In genomic region chr6:76532647-76533046, GRCh38 we compare ENCODE assay signal across 25 cellular contexts.
DNase-seq lines count a peak whose midpoint lies in the region; ATAC-seq, FAIRE-seq and TF ChIP-seq lines count a peak whose summit lies in the region.
"Had no signal": no experiment of that assay in that cellular context is flagged by ENCODE, and none has a peak within 500 bp of the region (broad histone marks: within the 10 kb centered on the region; RNA-seq: fewer than 3 reads in every experiment).

No MANE protein-coding gene starts in this region.

- no peak for TF ChIP-seq EP300 in upper lobe of left lung (IDR thresholded peaks at IDR 0.05)

- H3K27ac ChIP-seq in neuronal stem cell (replicated peaks; ENCODE audit: low read length) (no peak overlapping the region), upper lobe of left lung (no peak overlapping the region)
- H3K27ac ChIP-seq: BLaER1 had no signal

- H3K9me3 ChIP-seq in neuronal stem cell (replicated peaks in 1 of 2; ENCODE audit: control insufficient read depth in 2 of 2, insufficient read depth in 1 of 2, low read depth in 1 of 2, low read length in 2 of 2) (peaks cover 0 to 4% of the 10 kb centered on the region in 2 donors), upper lobe of left lung (peaks cover 0 to 11% (median 0%) of the 10 kb centered on the region in 4 donors)
- H3K9me3 ChIP-seq: BLaER1 had no signal

- no peaks in the 10 kb centered on the region for H3K79me1 ChIP-seq in neuronal stem cell (ENCODE audit: low read depth, low read length)

- H3K27me3 ChIP-seq in neuronal stem cell (ENCODE audit: control insufficient read depth in 3 of 3, insufficient read depth in 3 of 3, low read depth in 1 of 3, low read length in 3 of 3): no peaks in the 10 kb centered on the region
- no peaks in the 10 kb centered on the region for H3K27me3 ChIP-seq in upper lobe of left lung
- H3K27me3 ChIP-seq: BE2C, BLaER1 had no signal

- H2BK5ac ChIP-seq in neuronal stem cell (ENCODE audit: low read length): no peak overlapping the region

- DNase-seq in neuronal stem cell (ENCODE audit: low spot score): no peak
- no peak for DNase-seq in upper lobe of left lung
- DNase-seq in Right ventricle myocardium superior: no peak
- no peak for DNase-seq in HEK293T (ENCODE audit: extremely low spot score)
- DNase-seq in RCC 7860 (ENCODE audit: low spot score): no peak
- DNase-seq: 8988T; ACHN; BE2C; C1 segment of cervical spinal cord; CD4-positive, alpha-beta memory T cell; CD4-positive, CD25-positive, alpha-beta regulatory T cell; CD8-positive, alpha-beta memory T cell; COR-L47; DMS 273 treated with DMSO at 0.1 percent for 48 hours; DMS153; DMS53; DMS79; DND-41; EL; GDM1 had no signal

- TF ChIP-seq CTCF in upper lobe of left lung (IDR thresholded peaks at IDR 0.05): no peak

- no peak overlapping the region for H3K4me2 ChIP-seq in neuronal stem cell (ENCODE audit: insufficient read depth, low read length, poor library complexity, severe bottlenecking)
- H3K4me2 ChIP-seq: BLaER1 had no signal

- H2BK15ac ChIP-seq in neuronal stem cell (ENCODE audit: low read length): no peak overlapping the region

- intact Hi-C loops in Right ventricle myocardium superior (cut with DNase I): no loop called here

- no peak overlapping the region for H2AK5ac ChIP-seq in neuronal stem cell (ENCODE audit: low read depth, low read length)

- FAIRE-seq in RCC 7860 (lab: Jason Lieb, UNC): no peak
- FAIRE-seq: A204.1, GM12878, GM12892, GM18507 had no signal

- WGBS in neuronal stem cell (ENCODE audit: extremely low coverage in 2 of 2, insufficient read length in 2 of 2, insufficient replicate concordance in 1 of 2), 2 donors: no CpG with 5 or more reads among the region's 2 CpGs
- 59 to 64% methylated on average over 2 of the region's 2 CpGs for WGBS in upper lobe of left lung, 2 donors

- H2BK12ac ChIP-seq in neuronal stem cell (ENCODE audit: low read length): no peak overlapping the region

- POLR2A ChIA-PET in HEK293T (lab: Yijun Ruan, JAX): no interaction called here

- no peak overlapping the region for H2BK120ac ChIP-seq in neuronal stem cell (ENCODE audit: low read depth, low read length)

- H3K14ac ChIP-seq in neuronal stem cell (ENCODE audit: low read length): no peak overlapping the region

- no peak overlapping the region for H2AFZ ChIP-seq in neuronal stem cell (ENCODE audit: low read length)

- no peaks in the 10 kb centered on the region for H3K36me3 ChIP-seq in neuronal stem cell (replicated peaks in 1 of 2; ENCODE audit: control insufficient read depth in 2 of 2, insufficient read depth in 2 of 2, low read length in 2 of 2)
- H3K36me3 ChIP-seq in upper lobe of left lung: no peaks in the 10 kb centered on the region
- H3K36me3 ChIP-seq: BE2C, BLaER1 had no signal

- CTCF ChIA-PET in HEK293T (lab: Yijun Ruan, JAX): no interaction called here

- no peak overlapping the region for H4K91ac ChIP-seq in neuronal stem cell (ENCODE audit: low read depth, low read length, poor library complexity)

- ATAC-seq in upper lobe of left lung (ENCODE audit: low FRiP score in 2 of 2) (peak; percentile 18 to 22), Right ventricle myocardium superior (ENCODE audit: poor library complexity) (no peak)
- ATAC-seq: GM12878 had no signal

- H3K4me1 ChIP-seq in neuronal stem cell (ENCODE audit: control insufficient read depth in 2 of 2, insufficient read depth in 1 of 2, low read depth in 1 of 2, low read length in 2 of 2): no peaks in the 10 kb centered on the region
- H3K4me1 ChIP-seq in upper lobe of left lung: no peaks in the 10 kb centered on the region
- H3K4me1 ChIP-seq: BE2C, BLaER1 had no signal

- H3K4me3 ChIP-seq in neuronal stem cell (ENCODE audit: low read length in 2 of 2) (no peak overlapping the region), upper lobe of left lung (no peak overlapping the region)
- H3K4me3 ChIP-seq: BLaER1, GM12878 had no signal

- peak overlapping the region; percentile 8 for H3K23ac ChIP-seq in neuronal stem cell (ENCODE audit: low read depth, low read length, poor library complexity)

- no peak overlapping the region for H3K18ac ChIP-seq in neuronal stem cell (ENCODE audit: low read length)

- no peak for TF ChIP-seq POLR2A in upper lobe of left lung (IDR thresholded peaks at IDR 0.05)

- H3K4ac ChIP-seq in neuronal stem cell (ENCODE audit: low read length): no peak overlapping the region

- no peak overlapping the region for H4K8ac ChIP-seq in neuronal stem cell (ENCODE audit: low read depth, low read length)

- H3K9ac ChIP-seq in neuronal stem cell (ENCODE audit: low read depth, low read length, poor library complexity): no peak overlapping the region
- H3K9ac ChIP-seq: BLaER1 had no signal

TF ChIP-seq in HEK293T, 16 proteins besides CTCF, POLR2A, EP300 and RAD21:
- no peak for TF ChIP-seq SP1 (IDR thresholded peaks at IDR 0.05)
- TF ChIP-seq BHLHE40 (IDR thresholded peaks at IDR 0.05; ENCODE audit: borderline replicate concordance): no peak
- no peak for TF ChIP-seq TARDBP (IDR thresholded peaks at IDR 0.05)
- TF ChIP-seq SUZ12 (IDR thresholded peaks at IDR 0.05): no peak
- TF ChIP-seq ARNT (IDR thresholded peaks at IDR 0.05): no peak
- TF ChIP-seq ELF4 (IDR thresholded peaks at IDR 0.05): no peak
- no peak for TF ChIP-seq FOXK2 (IDR thresholded peaks at IDR 0.05)
